ENCODE assay signal across 13 cellular contexts in the genomic region with DNA sequence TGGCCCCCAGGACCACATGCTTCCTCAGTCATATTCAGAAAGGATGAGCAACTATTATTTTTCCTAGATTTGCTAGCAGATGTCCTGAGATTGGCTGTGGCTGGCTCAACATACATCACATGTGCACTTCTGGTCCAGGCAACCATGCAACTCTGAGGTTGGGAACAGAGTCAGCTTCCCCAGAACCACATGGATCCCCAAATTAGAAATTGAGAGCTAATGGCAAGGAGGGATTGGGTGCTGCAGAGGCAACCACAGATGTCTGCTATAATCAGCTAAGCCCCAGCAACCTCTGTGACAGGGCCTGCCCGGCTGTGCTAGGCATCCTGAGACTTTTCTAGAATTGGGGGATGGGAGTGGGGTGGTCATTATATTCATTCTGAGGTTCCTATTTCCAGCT. TPM values are rescaled to one million over a fixed set of nuclear protein-coding genes. Genes with fewer than 3 reads are reported as not detected.
DNase-seq lines count a peak whose midpoint lies in the region; ATAC-seq and TF ChIP-seq lines count a peak whose summit lies in the region.
"Had no signal": no experiment of that assay in that cellular context is flagged by ENCODE, and none has a peak within 500 bp of the region (broad histone marks: within the 10 kb centered on the region; RNA-seq: fewer than 3 reads in every experiment).

No MANE protein-coding gene starts in this region.

- DNase-seq in AG04450 (ENCODE audit: low read depth, low spot score): no peak
- no peak for DNase-seq in fibroblast of villous mesenchyme (ENCODE audit: low read depth)
- DNase-seq in sciatic nerve (ENCODE audit: low spot score): no peak
- DNase-seq in NOMO-1 (lab: John Stamatoyannopoulos, UW; ENCODE audit: unreplicated experiment in 2 of 2): no peak
- no peak for DNase-seq in Karpas-422
- DNase-seq in NCI-H1930 (lab: John Stamatoyannopoulos, UW): no peak
- DNase-seq: activated CD4-positive, alpha-beta T cell treated with anti-CD3 and anti-CD28 coated beads for 4 hours; DMS 273 treated with DMSO at 0.1 percent for 48 hours; erythroblast; naive thymus-derived CD4-positive, alpha-beta T cell had no signal

- H3K4me1 ChIP-seq in Karpas-422 (ENCODE audit: low read length): no peaks in the 10 kb centered on the region

- TF ChIP-seq CTCF in AG04450 (IDR thresholded peaks at IDR 0.05; ENCODE audit: low read depth, low read length) (no peak), fibroblast of villous mesenchyme (IDR thresholded peaks at IDR 0.05; ENCODE audit: insufficient read depth, low read depth, low read length) (no peak)

- H3K9me3 ChIP-seq in AG04450 (ENCODE audit: control insufficient read depth, insufficient read depth, low read length) (no peaks in the 10 kb centered on the region), Karpas-422 (ENCODE audit: low read length) (no peaks in the 10 kb centered on the region)

- H4K20me1 ChIP-seq in Karpas-422 (ENCODE audit: insufficient read depth, low read depth, low read length): no peaks in the 10 kb centered on the region

- no peak overlapping the region for H3K9ac ChIP-seq in Karpas-422 (ENCODE audit: low read length)

- POLR2A ChIA-PET in AG04450 (lab: Yijun Ruan, JAX): interaction anchor here (1.2 to 1.5 kb wide), 2 partner anchors 10 to 68 kb away, joined by 6 to 11 read pairs; no protein-coding TSS in a partner anchor

- H3K27me3 ChIP-seq in AG04450 (ENCODE audit: control insufficient read depth, insufficient read depth, low read length): no peaks in the 10 kb centered on the region
- H3K27me3 ChIP-seq in Karpas-422 (ENCODE audit: low read length): no peaks in the 10 kb centered on the region

- CTCF ChIA-PET in AG04450 (lab: Charles Lee): interaction anchor here (1.0 to 3.8 kb wide), 3 partner anchors 10 to 120 kb away, joined by 3 to 21 read pairs (median 4); no protein-coding TSS in a partner anchor

- H3K4me3 ChIP-seq in AG04450 (ENCODE audit: low read depth, low read length) (peak overlapping the region; percentile 20), fibroblast of villous mesenchyme (ENCODE audit: low read depth, low read length) (peak overlapping the region; percentile 48), Karpas-422 (ENCODE audit: low read length) (no peak overlapping the region)

- no peaks in the 10 kb centered on the region for H3K36me3 ChIP-seq in Karpas-422 (ENCODE audit: insufficient read depth, low read length)

- intact Hi-C loops in sciatic nerve (cut with DNase I): no loop called here

- H3K79me2 ChIP-seq in Karpas-422 (ENCODE audit: low read length): no peaks in the 10 kb centered on the region

- H2AFZ ChIP-seq in Karpas-422 (ENCODE audit: low read length): no peak overlapping the region

- H3K4me2 ChIP-seq in Karpas-422 (ENCODE audit: low read depth, low read length, poor library complexity, severe bottlenecking): no peak overlapping the region

- H3K27ac ChIP-seq in AG04450 (ENCODE audit: low read depth, low read length) (peak overlapping the region; percentile 96), Karpas-422 (ENCODE audit: low read length) (no peak overlapping the region)
- H3K27ac ChIP-seq: HL-60 had no signal

- ATAC-seq in SK-N-SH treated with all-trans-retinoic acid at 6 μM for 48 hours (peak; percentile 11), sciatic nerve (peak; percentile 15), GM18502 (IDR thresholded peaks at IDR 0.05; ENCODE audit: poor library complexity, unreplicated experiment) (no peak)
- ATAC-seq: naive thymus-derived CD4-positive, alpha-beta T cell had no signal

- H3K9me2 ChIP-seq in Karpas-422 (replicated peaks; ENCODE audit: insufficient read depth, low read length): no peaks in the 10 kb centered on the region

TF ChIP-seq in SK-N-SH treated with all-trans-retinoic acid at 6 μM for 48 hours, 23 proteins besides CTCF, POLR2A, EP300 and RAD21:
- TF ChIP-seq PPARA (CRISPR knock-in tag; IDR thresholded peaks at IDR 0.05; ENCODE audit: borderline replicate concordance): no peak
- no peak for TF ChIP-seq SNAI2 (CRISPR knock-in tag; IDR thresholded peaks at IDR 0.05)
- TF ChIP-seq ESRRG (CRISPR knock-in tag; IDR thresholded peaks at IDR 0.05): no peak
- TF ChIP-seq, protein P1, sequence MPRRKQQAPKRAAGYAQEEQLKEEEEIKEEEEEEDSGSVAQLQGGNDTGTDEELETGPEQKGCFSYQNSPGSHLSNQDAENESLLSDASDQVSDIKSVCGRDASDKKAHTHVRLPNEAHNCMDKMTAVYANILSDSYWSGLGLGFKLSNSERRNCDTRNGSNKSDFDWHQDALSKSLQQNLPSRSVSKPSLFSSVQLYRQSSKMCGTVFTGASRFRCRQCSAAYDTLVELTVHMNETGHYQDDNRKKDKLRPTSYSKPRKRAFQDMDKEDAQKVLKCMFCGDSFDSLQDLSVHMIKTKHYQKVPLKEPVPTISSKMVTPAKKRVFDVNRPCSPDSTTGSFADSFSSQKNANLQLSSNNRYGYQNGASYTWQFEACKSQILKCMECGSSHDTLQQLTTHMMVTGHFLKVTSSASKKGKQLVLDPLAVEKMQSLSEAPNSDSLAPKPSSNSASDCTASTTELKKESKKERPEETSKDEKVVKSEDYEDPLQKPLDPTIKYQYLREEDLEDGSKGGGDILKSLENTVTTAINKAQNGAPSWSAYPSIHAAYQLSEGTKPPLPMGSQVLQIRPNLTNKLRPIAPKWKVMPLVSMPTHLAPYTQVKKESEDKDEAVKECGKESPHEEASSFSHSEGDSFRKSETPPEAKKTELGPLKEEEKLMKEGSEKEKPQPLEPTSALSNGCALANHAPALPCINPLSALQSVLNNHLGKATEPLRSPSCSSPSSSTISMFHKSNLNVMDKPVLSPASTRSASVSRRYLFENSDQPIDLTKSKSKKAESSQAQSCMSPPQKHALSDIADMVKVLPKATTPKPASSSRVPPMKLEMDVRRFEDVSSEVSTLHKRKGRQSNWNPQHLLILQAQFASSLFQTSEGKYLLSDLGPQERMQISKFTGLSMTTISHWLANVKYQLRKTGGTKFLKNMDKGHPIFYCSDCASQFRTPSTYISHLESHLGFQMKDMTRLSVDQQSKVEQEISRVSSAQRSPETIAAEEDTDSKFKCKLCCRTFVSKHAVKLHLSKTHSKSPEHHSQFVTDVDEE (CRISPR knock-in tag; IDR thresholded peaks at IDR 0.05): no peak
- TF ChIP-seq OSR1 (CRISPR knock-in tag; IDR thresholded peaks at IDR 0.05): no peak
- no peak for TF ChIP-seq CSDC2 (CRISPR knock-in tag; IDR thresholded peaks at IDR 0.05)
- TF ChIP-seq ZNF8 (CRISPR knock-in tag; IDR thresholded peaks at IDR 0.05): no peak
- TF ChIP-seq, protein P2, sequence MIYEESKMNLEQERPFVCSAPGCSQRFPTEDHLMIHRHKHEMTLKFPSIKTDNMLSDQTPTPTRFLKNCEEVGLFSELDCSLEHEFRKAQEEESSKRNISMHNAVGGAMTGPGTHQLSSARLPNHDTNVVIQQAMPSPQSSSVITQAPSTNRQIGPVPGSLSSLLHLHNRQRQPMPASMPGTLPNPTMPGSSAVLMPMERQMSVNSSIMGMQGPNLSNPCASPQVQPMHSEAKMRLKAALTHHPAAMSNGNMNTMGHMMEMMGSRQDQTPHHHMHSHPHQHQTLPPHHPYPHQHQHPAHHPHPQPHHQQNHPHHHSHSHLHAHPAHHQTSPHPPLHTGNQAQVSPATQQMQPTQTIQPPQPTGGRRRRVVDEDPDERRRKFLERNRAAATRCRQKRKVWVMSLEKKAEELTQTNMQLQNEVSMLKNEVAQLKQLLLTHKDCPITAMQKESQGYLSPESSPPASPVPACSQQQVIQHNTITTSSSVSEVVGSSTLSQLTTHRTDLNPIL (CRISPR knock-in tag; IDR thresholded peaks at IDR 0.05; ENCODE audit: low read depth): no peak
- TF ChIP-seq, protein P3, sequence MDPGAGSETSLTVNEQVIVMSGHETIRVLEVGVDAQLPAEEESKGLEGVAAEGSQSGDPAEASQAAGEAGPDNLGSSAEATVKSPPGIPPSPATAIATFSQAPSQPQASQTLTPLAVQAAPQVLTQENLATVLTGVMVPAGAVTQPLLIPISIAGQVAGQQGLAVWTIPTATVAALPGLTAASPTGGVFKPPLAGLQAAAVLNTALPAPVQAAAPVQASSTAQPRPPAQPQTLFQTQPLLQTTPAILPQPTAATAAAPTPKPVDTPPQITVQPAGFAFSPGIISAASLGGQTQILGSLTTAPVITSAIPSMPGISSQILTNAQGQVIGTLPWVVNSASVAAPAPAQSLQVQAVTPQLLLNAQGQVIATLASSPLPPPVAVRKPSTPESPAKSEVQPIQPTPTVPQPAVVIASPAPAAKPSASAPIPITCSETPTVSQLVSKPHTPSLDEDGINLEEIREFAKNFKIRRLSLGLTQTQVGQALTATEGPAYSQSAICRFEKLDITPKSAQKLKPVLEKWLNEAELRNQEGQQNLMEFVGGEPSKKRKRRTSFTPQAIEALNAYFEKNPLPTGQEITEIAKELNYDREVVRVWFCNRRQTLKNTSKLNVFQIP (CRISPR knock-in tag; IDR thresholded peaks at IDR 0.05; ENCODE audit: borderline replicate concordance, low read depth): no peak
- no peak for TF ChIP-seq ARNTL (CRISPR knock-in tag; IDR thresholded peaks at IDR 0.05; ENCODE audit: borderline replicate concordance, low read depth)

RNA-seq across cellular contexts. Expression of a gene that starts 33.8 kb away (rescaled TPM):
- 0.12 TPM in 1 of 2 replicates, not detected in the other for polyA plus RNA-seq in AG04450 (2011; rRNA removed)
- polyA minus RNA-seq in AG04450 (2011; rRNA and poly(A)+ RNA removed): 0.09 and 0.70 TPM in 2 replicates
- total RNA-seq in fibroblast of villous mesenchyme: 0.32 and 0.86 TPM in 2 replicates
- 1.2 TPM for total RNA-seq in sciatic nerve
- total RNA-seq in Karpas-422 (2014; rRNA removed; shearing (Covaris generic); ENCODE audit: low replicate concordance): 3.4 and 4.9 TPM in 2 replicates
- polyA plus RNA-seq: naive thymus-derived CD4-positive, alpha-beta T cell had no signal
